21 cellular contexts compared by ENCODE assay signal in the genomic region with DNA sequence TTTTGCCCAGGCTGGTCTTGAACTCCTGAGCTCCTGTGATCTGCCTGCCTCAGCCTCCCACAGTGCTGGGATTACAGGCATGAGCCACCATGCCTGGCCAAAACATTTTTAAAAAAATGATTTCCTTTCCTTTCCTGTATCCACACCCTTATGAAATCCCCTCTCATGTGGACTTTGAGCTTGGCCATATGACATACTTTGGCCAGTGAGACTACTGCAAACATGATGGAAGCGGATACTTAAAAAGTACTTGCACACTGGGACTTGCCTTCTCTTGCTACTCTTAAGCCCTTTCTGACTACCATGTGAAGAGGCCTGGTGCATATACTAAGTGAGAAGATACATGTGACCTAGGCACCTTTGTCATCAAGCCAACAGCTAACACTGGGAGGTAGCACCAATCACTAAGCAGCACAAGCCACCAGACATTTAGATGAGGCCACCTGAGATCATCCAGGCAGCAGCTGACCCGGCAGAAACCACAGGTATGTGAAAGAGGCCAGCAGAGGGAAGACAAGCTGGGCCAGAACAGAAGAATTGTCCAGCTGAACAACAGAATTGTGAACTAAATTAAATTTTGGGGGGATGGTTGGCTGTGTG.
A peak's percentile ranks its signal among the peaks of the same experiment; 100 is the strongest.
DNase-seq lines count a peak whose midpoint lies in the region; ATAC-seq, FAIRE-seq and TF ChIP-seq lines count a peak whose summit lies in the region.
"Had no signal": no experiment of that assay in that cellular context is flagged by ENCODE, and none has a peak within 500 bp of the region (broad histone marks: within the 10 kb centered on the region; RNA-seq: fewer than 3 reads in every experiment).

No MANE protein-coding gene starts in this region.

- H3K9me3 ChIP-seq in WERI-Rb-1 (ENCODE audit: severe bottlenecking), result peaks cover 4% of the 10 kb centered on the region
- H3K9me3 ChIP-seq: A549, esophagus squamous epithelium, upper lobe of left lung had no signal

- no peak for ATAC-seq in HG02870 (IDR thresholded peaks at IDR 0.05; ENCODE audit: unreplicated experiment)
- ATAC-seq: A549; activated CD8-positive, alpha-beta T cell treated with anti-CD3 and anti-CD28 coated beads for 36 hours; activated T-cell treated with anti-CD3 and anti-CD28 coated beads, Interleukin-2, amount 50 U/mL, for 72 hours; GM12878; K562; stimulated activated naive CD8-positive, alpha-beta T cell treated with anti-CD3 and anti-CD28 coated beads, Interleukin-15, Interleukin-2, amounts not matched to agents 100 U/mL and 50 U/mL, for 24 hours had no signal

- H3K27me3 ChIP-seq in WERI-Rb-1 (ENCODE audit: insufficient read depth, low read depth, severe bottlenecking), result no peaks in the 10 kb centered on the region
- H3K27me3 ChIP-seq: esophagus squamous epithelium, upper lobe of left lung had no signal

- DNase-seq in AG08396 (ENCODE audit: low spot score), result peak; percentile 10
- peak; percentile 58 for DNase-seq in HT-29 (ENCODE audit: low spot score)
- peak; percentile 24 for DNase-seq in RCC 7860 (ENCODE audit: low spot score)
- DNase-seq in islet precursor cell, result peak; percentile 90
- no peak for DNase-seq in NCI-H2081 (lab: John Stamatoyannopoulos, UW)
- DNase-seq in WERI-Rb-1, result no peak
- DNase-seq in activated CD4-positive, alpha-beta T cell treated with anti-CD3 and anti-CD28 coated beads for 4 hours, result no peak
- DNase-seq: activated CD8-positive, alpha-beta T cell treated with anti-CD3 and anti-CD28 coated beads for 36 hours; activated T-cell treated with anti-CD3 and anti-CD28 coated beads, Interleukin-2, amount 50 U/mL, for 72 hours; CD4-positive, alpha-beta memory T cell; esophagus squamous epithelium; head of caudate nucleus; NCI-H1092; retina; stimulated activated naive CD8-positive, alpha-beta T cell treated with anti-CD3 and anti-CD28 coated beads, Interleukin-15, Interleukin-2, amounts not matched to agents 100 U/mL and 50 U/mL, for 24 hours; SW 1271; upper lobe of left lung had no signal

- no peak overlapping the region for H3K4me3 ChIP-seq in WERI-Rb-1 (ENCODE audit: low read depth, low read length)
- H3K4me3 ChIP-seq: A549, esophagus squamous epithelium, GM12878, K562, upper lobe of left lung had no signal

- no peak for TF ChIP-seq CTCF in WERI-Rb-1 (IDR thresholded peaks at IDR 0.05; ENCODE audit: low read depth, low read length)

- no peaks in the 10 kb centered on the region for H3K36me3 ChIP-seq in WERI-Rb-1
- H3K36me3 ChIP-seq: esophagus squamous epithelium, upper lobe of left lung had no signal

- FAIRE-seq in RCC 7860 (lab: Jason Lieb, UNC), result no peak
- FAIRE-seq: A549, GM12878, K562 had no signal

- H3K27ac ChIP-seq in WERI-Rb-1, result no peak overlapping the region
- H3K27ac ChIP-seq: A549, esophagus squamous epithelium, upper lobe of left lung had no signal

Comparison
In these comparisons a context has a peak if more than half of its experiments do, and no peak if none do; other contexts are left out.
1. DNase-seq: peak in AG08396 (single experiment), HT-29 (single experiment), RCC 7860 (single experiment) and islet precursor cell (single experiment); none in NCI-H2081 (0 of 2), WERI-Rb-1 (single experiment) and activated CD4-positive, alpha-beta T cell treated with anti-CD3 and anti-CD28 coated beads for 4 hours (0 of 2).